In the genomic region with DNA sequence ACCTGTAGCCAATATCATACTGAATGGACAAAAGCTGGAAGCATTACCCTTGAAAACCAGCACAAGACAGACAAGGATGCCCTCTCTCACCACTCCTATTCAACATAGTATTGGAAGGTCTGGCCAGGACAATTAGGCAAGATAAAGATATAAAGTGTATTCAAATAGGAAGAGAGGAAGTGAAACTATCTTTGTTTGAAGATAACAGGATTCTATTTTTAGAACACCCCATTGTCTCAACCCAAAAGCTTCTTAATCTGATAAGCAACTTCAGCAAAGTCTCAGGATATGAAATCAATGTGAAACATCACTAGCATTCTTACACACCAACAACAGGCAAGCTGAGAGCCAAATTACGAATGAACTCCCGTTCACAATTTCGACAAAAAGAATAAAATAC, we compare ENCODE assay signal across 21 cellular contexts. TPM values are rescaled to one million over a fixed set of nuclear protein-coding genes. Genes with fewer than 3 reads are reported as not detected.
"Had no signal": no experiment of that assay in that cellular context is flagged by ENCODE, and none has a peak within 500 bp of the region (broad histone marks: within the 10 kb centered on the region; RNA-seq: fewer than 3 reads in every experiment).

No MANE protein-coding gene starts in this region.

- H3K36me3 ChIP-seq: neutrophil, thoracic aorta had no signal

- H3K9me3 Mint-ChIP-seq: natural killer cell; stimulated activated effector memory CD8-positive, alpha-beta T cell treated with anti-CD3 and anti-CD28 coated beads, Interleukin-12 subunit alpha, Interleukin-12 subunit beta, amount 100 ng/mL, for 72 hours had no signal

- H3K9me3 ChIP-seq: body of pancreas, neutrophil, thoracic aorta had no signal

- H3K27me3 ChIP-seq: neutrophil had no signal

- DNase-seq: activated CD4-positive, alpha-beta T cell treated with anti-CD3 and anti-CD28 coated beads for 1 hour; activated CD8-positive, alpha-beta memory T cell treated with anti-CD3 and anti-CD28 coated beads, Interleukin-2, amount 50 U/mL, for 4 hours; activated CD8-positive, alpha-beta T cell treated with anti-CD3 and anti-CD28 coated beads, Interleukin-2, amount 10 ng/mL, durations not matched to agents 7 days and 5 days; activated naive CD8-positive, alpha-beta T cell treated with anti-CD3 and anti-CD28 coated beads for 36 hours; activated T-cell treated with anti-CD3 and anti-CD28 coated beads, Interleukin-2, amount 50 U/mL, for 48 hours; amygdala; body of pancreas; caudate nucleus; islet precursor cell; natural killer cell; stimulated activated CD4-positive, alpha-beta T cell treated with anti-CD3 and anti-CD28 coated beads, Interleukin-12 subunit alpha, Interleukin-12 subunit beta, amount 100 ng/mL, for 4 hours; stimulated activated CD4-positive, alpha-beta T cell treated with anti-CD3 and anti-CD28 coated beads, Interleukin-2, amount 100 ng/mL, for 24 hours had no signal

- H3K9ac ChIP-seq: parathyroid adenoma had no signal

- H3K4me1 ChIP-seq: parathyroid adenoma had no signal

- H3K27ac ChIP-seq: body of pancreas, neutrophil, parathyroid adenoma, thoracic aorta, VCaP had no signal

- H3K27ac Mint-ChIP-seq: activated CD8-positive, alpha-beta T cell treated with anti-CD3 and anti-CD28 coated beads, Interleukin-2, amount 10 ng/mL, durations not matched to agents 7 days and 5 days; activated naive CD8-positive, alpha-beta T cell treated with anti-CD3 and anti-CD28 coated beads for 36 hours; natural killer cell; stimulated activated effector memory CD8-positive, alpha-beta T cell treated with anti-CD3 and anti-CD28 coated beads, Interleukin-12 subunit alpha, Interleukin-12 subunit beta, amount 100 ng/mL, for 72 hours had no signal

- H3K4me3 ChIP-seq: body of pancreas, lung, thoracic aorta had no signal

- H3K36me3 Mint-ChIP-seq: natural killer cell; stimulated activated effector memory CD8-positive, alpha-beta T cell treated with anti-CD3 and anti-CD28 coated beads, Interleukin-12 subunit alpha, Interleukin-12 subunit beta, amount 100 ng/mL, for 72 hours had no signal

- H3K4me1 Mint-ChIP-seq: stimulated activated effector memory CD8-positive, alpha-beta T cell treated with anti-CD3 and anti-CD28 coated beads, Interleukin-12 subunit alpha, Interleukin-12 subunit beta, amount 100 ng/mL, for 72 hours had no signal

- H3K4me3 Mint-ChIP-seq: activated CD8-positive, alpha-beta T cell treated with anti-CD3 and anti-CD28 coated beads, Interleukin-2, amount 10 ng/mL, durations not matched to agents 7 days and 5 days; activated naive CD8-positive, alpha-beta T cell treated with anti-CD3 and anti-CD28 coated beads for 36 hours; natural killer cell; stimulated activated effector memory CD8-positive, alpha-beta T cell treated with anti-CD3 and anti-CD28 coated beads, Interleukin-12 subunit alpha, Interleukin-12 subunit beta, amount 100 ng/mL, for 72 hours had no signal

- FAIRE-seq: colon, urothelium cell line had no signal

RNA-seq across cellular contexts. Expression of a gene that starts 17.8 kb away (rescaled TPM):
- total RNA-seq: body of pancreas, mononuclear cell had no signal
